12 cellular contexts compared by ENCODE assay signal in the genomic region with DNA sequence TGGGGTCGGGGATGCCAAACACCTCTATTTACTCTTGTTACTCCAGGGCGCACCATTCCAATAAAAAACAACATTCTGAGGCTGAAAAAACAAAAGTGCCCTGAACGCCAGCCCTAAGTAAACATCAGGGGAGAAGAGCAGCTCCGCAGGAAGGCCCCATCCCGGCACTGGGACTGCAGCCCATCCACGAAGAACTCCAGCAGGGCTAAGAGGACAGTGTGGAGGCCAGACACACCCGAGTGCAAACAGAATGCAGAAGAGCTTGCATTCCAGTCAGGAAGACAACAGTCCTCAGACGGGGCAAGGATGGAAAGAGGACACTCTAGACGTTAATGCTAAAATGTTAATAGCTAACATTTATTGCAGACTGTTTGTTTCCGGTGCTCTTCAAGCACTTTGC. TPM values are rescaled to one million over a fixed set of nuclear protein-coding genes. Genes with fewer than 3 reads are reported as not detected.
DNase-seq lines count a peak whose midpoint lies in the region; ATAC-seq and TF ChIP-seq lines count a peak whose summit lies in the region.
"Had no signal": no experiment of that assay in that cellular context is flagged by ENCODE, and none has a peak within 500 bp of the region (broad histone marks: within the 10 kb centered on the region; RNA-seq: fewer than 3 reads in every experiment).

No MANE protein-coding gene starts in this region.

- CTCF ChIA-PET in activated CD4-positive, alpha-beta memory T cell treated with anti-CD3 and anti-CD28 coated beads, Interleukin-2, amount 10 ng/mL, durations not matched to agents 7 days and 5 days (lab: Charles Lee) = no interaction called here

- H3K4me3 ChIP-seq in HUES6 (ENCODE audit: low read depth, low read length) (0 out of 2 replicates have a peak overlapping the region, but pooled peaks have one; percentile 0), stomach (peak overlapping the region in 3 of 4 donors; percentile 12 to 28 (median 22))

- WGBS in stomach, 5 donors = 34 to 47% (median 35%) methylated on average over 10 of the region's 10 CpGs

- no peaks in the 10 kb centered on the region for H3K9me3 Mint-ChIP-seq in activated T-helper 17 cell treated with anti-CD3 and anti-CD28 coated beads, Interleukin-2, amount 50 U/mL, for 72 hours
- no peaks in the 10 kb centered on the region for H3K9me3 Mint-ChIP-seq in activated CD4-positive, alpha-beta memory T cell treated with anti-CD3 and anti-CD28 coated beads, Interleukin-2, amount 10 ng/mL, durations not matched to agents 7 days and 5 days

- peak overlapping the region; percentile 65 for H3K4me3 Mint-ChIP-seq in activated T-helper 17 cell treated with anti-CD3 and anti-CD28 coated beads, Interleukin-2, amount 50 U/mL, for 72 hours
- H3K4me3 Mint-ChIP-seq in activated CD4-positive, alpha-beta memory T cell treated with anti-CD3 and anti-CD28 coated beads, Interleukin-2, amount 10 ng/mL, durations not matched to agents 7 days and 5 days = no peak overlapping the region

- H3K27me3 ChIP-seq in HUES6 (ENCODE audit: control insufficient read depth, insufficient read depth, low read length) = no peaks in the 10 kb centered on the region
- H3K27me3 ChIP-seq in stomach = no peaks in the 10 kb centered on the region

- POLR2A ChIA-PET in activated CD4-positive, alpha-beta memory T cell treated with anti-CD3 and anti-CD28 coated beads, Interleukin-2, amount 10 ng/mL, durations not matched to agents 7 days and 5 days (lab: Charles Lee) = no interaction called here

- DNase-seq in left colon (no peak), stomach (no peak)
- DNase-seq in activated CD4-positive, alpha-beta memory T cell treated with anti-CD3 and anti-CD28 coated beads, Interleukin-2, amount 10 ng/mL, durations not matched to agents 7 days and 5 days = no peak
- DNase-seq: cerebellar nuclear complex; NCI-H1694 treated with DMSO at 0.1 percent for 48 hours; stimulated activated naive CD4-positive, alpha-beta T cell treated with Interleukin-2 at 50 U/mL for 16 hours had no signal

- intact Hi-C loops in left colon (cut with DNase I, micrococcal nuclease) (no loop called here), stomach (cut with DNase I; ENCODE audit: low total_unique reads) (no loop called here)

- H3K27ac ChIP-seq in HUES6 (ENCODE audit: low read depth, low read length) (peak overlapping the region; percentile 41; the same call in 1 of the 2 replicates), stomach (peak overlapping the region in 4 of 5 donors; percentile 26 to 49 (median 40))

- H3K4me1 ChIP-seq in HUES6 (ENCODE audit: control insufficient read depth, insufficient read depth, low read length) = peaks cover 80% of the 10 kb centered on the region
- peaks cover 0 to 23% (median 7%) of the 10 kb centered on the region in 4 donors for H3K4me1 ChIP-seq in stomach

- no peak for TF ChIP-seq EP300 in stomach (IDR thresholded peaks at IDR 0.05)

- ATAC-seq in activated T-helper 17 cell treated with anti-CD3 and anti-CD28 coated beads, Interleukin-2, amount 50 U/mL, for 72 hours (replicated peaks) = no peak
- ATAC-seq in left colon (peak; percentile 3), HG02623 (IDR thresholded peaks at IDR 0.05; ENCODE audit: unreplicated experiment) (no peak), HG03175 (IDR thresholded peaks at IDR 0.05; ENCODE audit: unreplicated experiment) (no peak)

- peaks cover 8% of the 10 kb centered on the region for H3K27me3 Mint-ChIP-seq in activated T-helper 17 cell treated with anti-CD3 and anti-CD28 coated beads, Interleukin-2, amount 50 U/mL, for 72 hours
- peaks cover 2% of the 10 kb centered on the region for H3K27me3 Mint-ChIP-seq in activated CD4-positive, alpha-beta memory T cell treated with anti-CD3 and anti-CD28 coated beads, Interleukin-2, amount 10 ng/mL, durations not matched to agents 7 days and 5 days

- no peaks in the 10 kb centered on the region for H3K36me3 Mint-ChIP-seq in activated T-helper 17 cell treated with anti-CD3 and anti-CD28 coated beads, Interleukin-2, amount 50 U/mL, for 72 hours (ENCODE audit: low read depth)
- H3K36me3 Mint-ChIP-seq in activated CD4-positive, alpha-beta memory T cell treated with anti-CD3 and anti-CD28 coated beads, Interleukin-2, amount 10 ng/mL, durations not matched to agents 7 days and 5 days (ENCODE audit: low read depth) = no peaks in the 10 kb centered on the region

- no peak overlapping the region for H3K9ac ChIP-seq in HUES6 (ENCODE audit: low read length)

- no peaks in the 10 kb centered on the region for H3K36me3 ChIP-seq in HUES6 (ENCODE audit: control insufficient read depth, insufficient read depth, low read length)
- H3K36me3 ChIP-seq in stomach = no peaks in the 10 kb centered on the region

- no peak for TF ChIP-seq POLR2A in stomach (IDR thresholded peaks at IDR 0.05)

- H3K9me3 ChIP-seq in HUES6 (ENCODE audit: control insufficient read depth, insufficient read depth, low read depth, low read length) = no peaks in the 10 kb centered on the region
- no peaks in the 10 kb centered on the region for H3K9me3 ChIP-seq in stomach

- H3K27ac Mint-ChIP-seq in activated T-helper 17 cell treated with anti-CD3 and anti-CD28 coated beads, Interleukin-2, amount 50 U/mL, for 72 hours = peak overlapping the region; percentile 58
- H3K27ac Mint-ChIP-seq in activated CD4-positive, alpha-beta memory T cell treated with anti-CD3 and anti-CD28 coated beads, Interleukin-2, amount 10 ng/mL, durations not matched to agents 7 days and 5 days = no peak overlapping the region

- H3K4me1 Mint-ChIP-seq in activated T-helper 17 cell treated with anti-CD3 and anti-CD28 coated beads, Interleukin-2, amount 50 U/mL, for 72 hours = no peaks in the 10 kb centered on the region
- peaks cover 9% of the 10 kb centered on the region for H3K4me1 Mint-ChIP-seq in activated CD4-positive, alpha-beta memory T cell treated with anti-CD3 and anti-CD28 coated beads, Interleukin-2, amount 10 ng/mL, durations not matched to agents 7 days and 5 days

- TF ChIP-seq CTCF in stomach (IDR thresholded peaks at IDR 0.05) = no peak

RNA-seq across cellular contexts. Expression of gene FAM240B, which starts 33.0 kb away (rescaled TPM):
- total RNA-seq in activated T-helper 17 cell treated with anti-CD3 and anti-CD28 coated beads, Interleukin-2, amount 50 U/mL, for 72 hours = not detected
- total RNA-seq in left colon (not detected), stomach (not detected)
- not detected for polyA plus RNA-seq in stomach
- total RNA-seq in activated CD4-positive, alpha-beta memory T cell treated with anti-CD3 and anti-CD28 coated beads, Interleukin-2, amount 10 ng/mL, durations not matched to agents 7 days and 5 days = not detected
- total RNA-seq: glomerular endothelial cell, myocyte had no signal
